ENCODE assay signal across 21 cellular contexts in the genomic region with DNA sequence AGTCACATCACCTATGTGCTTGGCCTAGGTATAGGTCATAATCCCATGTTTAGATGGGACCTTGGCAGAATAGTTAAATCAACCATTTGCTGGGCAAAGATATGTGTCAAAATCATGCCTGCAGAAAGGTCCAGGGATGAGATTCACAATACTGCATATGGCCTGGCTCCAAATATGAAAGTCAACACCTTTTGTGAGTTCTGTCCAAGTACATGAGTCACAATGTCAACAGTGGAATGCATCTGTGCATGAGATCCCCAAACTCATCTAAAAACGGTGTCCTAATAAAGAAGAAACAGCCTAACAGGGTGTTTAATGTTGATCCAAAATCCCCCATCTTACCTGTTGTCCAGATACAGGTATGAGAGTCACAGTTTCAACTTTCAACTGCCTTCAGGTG.
DNase-seq lines count a peak whose midpoint lies in the region; FAIRE-seq and TF ChIP-seq lines count a peak whose summit lies in the region.
"Had no signal": no experiment of that assay in that cellular context is flagged by ENCODE, and none has a peak within 500 bp of the region (broad histone marks: within the 10 kb centered on the region; RNA-seq: fewer than 3 reads in every experiment).

No MANE protein-coding gene starts in this region.

- no peaks in the 10 kb centered on the region for H3K9me2 ChIP-seq in MM.1S (replicated peaks; ENCODE audit: insufficient read depth, low read length)
- H3K9me2 ChIP-seq in GM23248 (ENCODE audit: insufficient read depth) = no peaks in the 10 kb centered on the region

- intact Hi-C loops in prostate gland (cut with DNase I) = no loop called here

- H3K4me3 ChIP-seq in epithelial cell of esophagus (ENCODE audit: low read length) = no peak overlapping the region
- no peak overlapping the region for H3K4me3 ChIP-seq in prostate gland
- no peak overlapping the region for H3K4me3 ChIP-seq in MM.1S (ENCODE audit: low read length)
- no peak overlapping the region for H3K4me3 ChIP-seq in GM23248
- H3K4me3 ChIP-seq: K562, SK-N-MC had no signal

- no peaks in the 10 kb centered on the region for H3K36me3 ChIP-seq in prostate gland
- H3K36me3 ChIP-seq in MM.1S (replicated peaks; ENCODE audit: insufficient read depth, low read length) = no peaks in the 10 kb centered on the region
- no peaks in the 10 kb centered on the region for H3K36me3 ChIP-seq in GM23248 (ENCODE audit: low read depth)

- FAIRE-seq in GM12891 (lab: Jason Lieb, UNC) = no peak
- FAIRE-seq: K562, RCC 7860 had no signal

- H3K27me3 ChIP-seq in prostate gland (replicated peaks; ENCODE audit: insufficient read depth) = no peaks in the 10 kb centered on the region
- no peaks in the 10 kb centered on the region for H3K27me3 ChIP-seq in MM.1S (replicated peaks; ENCODE audit: insufficient read depth, low read length)
- H3K27me3 ChIP-seq in GM23248 (replicated peaks; ENCODE audit: insufficient read depth) = no peaks in the 10 kb centered on the region

- 0% methylated on average over 1 of the region's 1 CpG for WGBS in prostate gland
- WGBS in GM23248 (ENCODE audit: low coverage in 1 of 2, low lambda C conversion rate in 2 of 2, missing lambda C conversion rate in 2 of 2), 2 experiments = 0 to 13% methylated on average over 1 of the region's 1 CpG

- TF ChIP-seq POLR2A in prostate gland (IDR thresholded peaks at IDR 0.05) = no peak
- TF ChIP-seq POLR2A in GM12891 (IDR thresholded peaks at IDR 0.05; ENCODE audit: low read depth, low read length) = no peak

- TF ChIP-seq CTCF in epithelial cell of esophagus (IDR thresholded peaks at IDR 0.05; ENCODE audit: insufficient read depth, low read depth, low read length, missing control alignments) (no peak), prostate gland (IDR thresholded peaks at IDR 0.05) (no peak), MM.1S (IDR thresholded peaks at IDR 0.05; ENCODE audit: low read length) (no peak)

- H2AFZ ChIP-seq in MM.1S (ENCODE audit: low read length) = no peak overlapping the region
- no peak overlapping the region for H2AFZ ChIP-seq in GM23248

- no peak overlapping the region for H3K9ac ChIP-seq in MM.1S (ENCODE audit: low read length)
- H3K9ac ChIP-seq in GM23248 = no peak overlapping the region

- H3K4me2 ChIP-seq in MM.1S (ENCODE audit: low read depth, low read length) (no peak overlapping the region), GM23248 (ENCODE audit: unreplicated experiment) (no peak overlapping the region)

- H3K27ac ChIP-seq in prostate gland (no peak overlapping the region), MM.1S (ENCODE audit: low read length) (no peak overlapping the region), GM23248 (no peak overlapping the region)
- H3K27ac ChIP-seq: SK-N-MC had no signal

- H3K9me3 ChIP-seq in prostate gland (no peaks in the 10 kb centered on the region), MM.1S (replicated peaks; ENCODE audit: insufficient read depth, low read length) (no peaks in the 10 kb centered on the region), GM23248 (ENCODE audit: low read depth) (no peaks in the 10 kb centered on the region)
- H3K9me3 ChIP-seq: Caco-2 had no signal

- no peaks in the 10 kb centered on the region for H3K4me1 ChIP-seq in prostate gland (replicated peaks)
- H3K4me1 ChIP-seq in MM.1S (ENCODE audit: low read length) = no peaks in the 10 kb centered on the region
- H3K4me1 ChIP-seq in GM23248 (ENCODE audit: insufficient read depth) = no peaks in the 10 kb centered on the region
- H3K4me1 ChIP-seq: Caco-2 had no signal

- H4K20me1 ChIP-seq in MM.1S (ENCODE audit: insufficient read depth, low read length) = no peaks in the 10 kb centered on the region
- H4K20me1 ChIP-seq in GM23248 (ENCODE audit: insufficient read depth) = no peaks in the 10 kb centered on the region

- no peaks in the 10 kb centered on the region for H3K79me2 ChIP-seq in MM.1S (ENCODE audit: low read length)
- no peaks in the 10 kb centered on the region for H3K79me2 ChIP-seq in GM23248 (ENCODE audit: insufficient read depth)

- DNase-seq in Caki2 (ENCODE audit: low read depth) (peak; percentile 19), NCI-H2029 treated with DMSO at 0.1 percent for 48 hours (lab: John Stamatoyannopoulos, UW) (peak; percentile 74), epithelial cell of esophagus (ENCODE audit: low read depth) (peak; percentile 59), prostate gland (ENCODE audit: low spot score) (peak; percentile 39), GM12891 (ENCODE audit: insufficient read length, low spot score) (no peak), MM.1S (no peak), GM23248 (no peak)
- DNase-seq: Caco-2; CD4-positive, alpha-beta memory T cell; DMS79 treated with DMSO at 0.1 percent for 48 hours; H7; NCI-H1092 treated with DMSO at 0.1 percent for 48 hours; NCI-H1436 treated with DMSO at 0.1 percent for 48 hours; NCI-H1930; NCI-H345; NCI-H524 treated with DMSO at 0.1 percent for 48 hours; NCI-H82; SW 1271 had no signal

- in situ Hi-C loops in Caki2 (cut with HindIII; ENCODE audit: low pct_unique_long_range_greater_than_20kb, low sequenced_read_pairs) = no loop called here
- in situ Hi-C loops in GM23248 (cut with MboI) = no loop called here

- no peaks in the 10 kb centered on the region for H3F3A ChIP-seq in MM.1S (ENCODE audit: insufficient read depth, low read length)
- H3F3A ChIP-seq in GM23248 (ENCODE audit: insufficient read depth) = no peaks in the 10 kb centered on the region

TF ChIP-seq in GM12891, 5 proteins besides CTCF, POLR2A, EP300 and RAD21:
- TF ChIP-seq POLR2AphosphoS5 (IDR thresholded peaks at IDR 0.05; ENCODE audit: low read depth, low read length) (no peak), TAF1 (IDR thresholded peaks at IDR 0.05; ENCODE audit: low read depth, low read length) (no peak), PAX5 (IDR thresholded peaks at IDR 0.05; ENCODE audit: insufficient read depth, low read length, severe bottlenecking) (no peak)

Comparison
In these comparisons a context has a peak if more than half of its experiments do, and no peak if none do; other contexts are left out.
1. DNase-seq: peak in Caki2 (single experiment), NCI-H2029 treated with DMSO at 0.1 percent for 48 hours (single experiment), epithelial cell of esophagus (single experiment) and prostate gland (single experiment); none in GM12891 (single experiment), MM.1S (single experiment) and GM23248 (single experiment).